In genomic region chr5:132030610-132031009, GRCh38 we compare ENCODE assay signal across 34 cellular contexts. TPM values are rescaled to one million over a fixed set of nuclear protein-coding genes. Genes with fewer than 3 reads are reported as not detected.
"Had no signal": no experiment of that assay in that cellular context is flagged by ENCODE, and none has a peak within 500 bp of the region (broad histone marks: within the 10 kb centered on the region; RNA-seq: fewer than 3 reads in every experiment).

No MANE protein-coding gene starts in this region.

- H3K9me3 ChIP-seq: neutrophil, pancreas, stomach, thyroid gland, vagina had no signal

- H3K4me3 ChIP-seq: pancreas, psoas muscle, skin epidermis, smooth muscle cell, spleen, stomach, thoracic aorta, thyroid gland, tibial nerve, upper lobe of left lung, vagina had no signal

- H3K36me3 ChIP-seq: neutrophil, pancreas, spleen, stomach, thoracic aorta, thyroid gland, tibial nerve, upper lobe of left lung, vagina had no signal

- H3K27ac ChIP-seq: neutrophil, pancreas, psoas muscle, skin epidermis, spleen, stomach, thoracic aorta, thyroid gland, tibial nerve, upper lobe of left lung, vagina had no signal

- DNase-seq: naive B cell; naive thymus-derived CD8-positive, alpha-beta T cell; nephron progenitor cell; nucleus accumbens; pancreas; psoas muscle; spleen; stimulated activated CD4-positive, alpha-beta T cell treated with anti-CD3 and anti-CD28 coated beads, Interleukin-12 subunit alpha, Interleukin-12 subunit beta, amount 100 ng/mL, for 4 hours; stimulated activated CD4-positive, alpha-beta T cell treated with anti-CD3 and anti-CD28 coated beads, Interleukin-1b, Interleukin-23, amount 100 ng/mL, for 48 hours; stimulated activated CD4-positive, alpha-beta T cell treated with anti-CD3 and anti-CD28 coated beads, Interleukin-4, amount 100 ng/mL, for 1 hour; stimulated activated CD4-positive, alpha-beta T cell treated with anti-CD3 and anti-CD28 coated beads, Interleukin-4, amount 100 ng/mL, for 4 hours; stimulated activated CD8-positive, alpha-beta memory T cell treated with anti-CD3 and anti-CD28 coated beads, Interleukin-4, amount 100 ng/mL, for 48 hours; stimulated activated naive B cell treated with anti-CD40 and anti-IgM and Interleukin-4, amounts not matched to agents 10 μg/mL and 1 μg/mL and 100 μg/mL, for 72 hours; stimulated activated naive CD4-positive, alpha-beta T cell treated with Interleukin-2 at 50 U/mL for 16 hours; stomach; thyroid gland; trophoblast cell; upper lobe of left lung had no signal

- H3K4me1 ChIP-seq: pancreas, psoas muscle, stomach, thyroid gland, tibial nerve, upper lobe of left lung, vagina had no signal

- ATAC-seq: naive thymus-derived CD8-positive, alpha-beta T cell; natural killer cell treated with Interleukin-12 subunit alpha and Interleukin-12 subunit beta and Interleukin-15 and Interleukin-18, amount 100 ng/mL, for 72 hours; pancreas; psoas muscle; sciatic nerve; stimulated activated naive B cell treated with anti-CD40 and anti-IgM and Interleukin-4, amounts not matched to agents 10 μg/mL and 1 μg/mL and 100 μg/mL, for 72 hours had no signal

- H3K27me3 ChIP-seq: pancreas, stomach, thyroid gland, tibial nerve, upper lobe of left lung, vagina had no signal

RNA-seq across cellular contexts. Expression of gene ACSL6, which starts 19.2 kb away (rescaled TPM):
- total RNA-seq: osteocyte, smooth muscle cell had no signal
- polyA plus RNA-seq: smooth muscle cell had no signal

RNA-seq across cellular contexts. Expression of gene IL3, which starts 29.8 kb away (rescaled TPM):
- total RNA-seq: naive thymus-derived CD8-positive, alpha-beta T cell; neural crest cell; omental fat pad; osteocyte; pancreas; progenitor cell of endocrine pancreas; psoas muscle; renal cortical epithelial cell; sciatic nerve; smooth muscle cell; spleen; stomach; subcutaneous adipose tissue; temporal lobe; thoracic aorta; thyroid gland; tibial nerve; upper lobe of left lung; ureter; vagina had no signal
- polyA plus RNA-seq: naive thymus-derived CD8-positive, alpha-beta T cell; pancreas; psoas muscle; smooth muscle cell; spleen; stomach had no signal

RNA-seq across cellular contexts. Expression of gene CSF2, which starts 43.0 kb away (rescaled TPM):
- total RNA-seq: naive thymus-derived CD8-positive, alpha-beta T cell; neural crest cell; omental fat pad; osteocyte; progenitor cell of endocrine pancreas; psoas muscle; sciatic nerve; smooth muscle cell; spleen; stomach; subcutaneous adipose tissue; temporal lobe; thoracic aorta; thyroid gland; tibial nerve; ureter; vagina had no signal
- polyA plus RNA-seq: naive thymus-derived CD8-positive, alpha-beta T cell; pancreas; smooth muscle cell; spleen; stomach had no signal
